Comparison of ENCODE assay signal across 8 cellular contexts in genomic region chr12:47744005-47744651, GRCh38.
DNase-seq lines count a peak whose midpoint lies in the region; ATAC-seq and TF ChIP-seq lines count a peak whose summit lies in the region.

No MANE protein-coding gene starts in this region.

- no peak for TF ChIP-seq POLR2A in erythroblast (IDR thresholded peaks at IDR 0.05; ENCODE audit: low read length)

- DNase-seq in DMS79 (lab: John Stamatoyannopoulos, UW): peak; percentile 70
- peak; percentile 66 for DNase-seq in NCI-H2029 (lab: John Stamatoyannopoulos, UW)
- peak; percentile 76 for DNase-seq in activated CD8-positive, alpha-beta memory T cell treated with anti-CD3 and anti-CD28 coated beads for 24 hours
- peak; percentile 15 to 59 for DNase-seq in erythroblast (lab: John Stamatoyannopoulos, UW)
- peak; percentile 29 to 33 for DNase-seq in stimulated activated CD4-positive, alpha-beta T cell treated with anti-CD3 and anti-CD28 coated beads, Interleukin-1b, Interleukin-23, amount 100 ng/mL, for 1 hour (ENCODE audit: low read depth in 2 of 2)
- no peak for DNase-seq in C1 segment of cervical spinal cord (lab: John Stamatoyannopoulos, UW)

- ATAC-seq in HG03439 (IDR thresholded peaks at IDR 0.05; ENCODE audit: unreplicated experiment): no peak
- no peak for ATAC-seq in GM21619 (IDR thresholded peaks at IDR 0.05; ENCODE audit: unreplicated experiment)

Comparison
In these comparisons a context has a peak if more than half of its experiments do, and no peak if none do; other contexts are left out.
1. DNase-seq: peak in DMS79 (single experiment), NCI-H2029 (single experiment), activated CD8-positive, alpha-beta memory T cell treated with anti-CD3 and anti-CD28 coated beads for 24 hours (single experiment), erythroblast (2 of 2) and stimulated activated CD4-positive, alpha-beta T cell treated with anti-CD3 and anti-CD28 coated beads, Interleukin-1b, Interleukin-23, amount 100 ng/mL, for 1 hour (2 of 2); none in C1 segment of cervical spinal cord (0 of 14).